In genomic region chr1:169486281-169486904, GRCh38 we compare ENCODE assay signal across 8 cellular contexts.
A peak's percentile ranks its signal among the peaks of the same experiment; 100 is the strongest.
DNase-seq lines count a peak whose midpoint lies in the region; ATAC-seq lines count a peak whose summit lies in the region.

No MANE protein-coding gene starts in this region.

- H3K9me3 Mint-ChIP-seq in stimulated activated effector memory CD8-positive, alpha-beta T cell treated with anti-CD3 and anti-CD28 coated beads, Interleukin-12 subunit alpha, Interleukin-12 subunit beta, amount 100 ng/mL, for 72 hours: no peaks in the 10 kb centered on the region

- H3K4me3 ChIP-seq in BLaER1 treated with 17β-estradiol and CSF1 and Interleukin-3, amounts not matched to agents 10 nM and 100 nM: peak overlapping the region; percentile 74 to 91 (median 80)
- H3K4me3 ChIP-seq in adipocyte (ENCODE audit: low read length) (peak overlapping the region; percentile 92), iPS-15b (ENCODE audit: low read depth, low read length) (peak overlapping the region; percentile 62)

- H4K20me1 ChIP-seq in BLaER1 treated with 17β-estradiol and CSF1 and Interleukin-3, amounts not matched to agents 10 nM and 100 nM: peaks cover 0 to 16% (median 0%) of the 10 kb centered on the region in 11 experiments; a peak in 3 of 22 replicates

- ATAC-seq in stimulated activated effector memory CD8-positive, alpha-beta T cell treated with anti-CD3 and anti-CD28 coated beads, Interleukin-12 subunit alpha, Interleukin-12 subunit beta, amount 100 ng/mL, for 72 hours: no peak
- ATAC-seq in HG02588 (IDR thresholded peaks at IDR 0.05; ENCODE audit: unreplicated experiment): no peak

- peak overlapping the region; percentile 76 to 97 (median 88) for H3K4me2 ChIP-seq in BLaER1 treated with 17β-estradiol and CSF1 and Interleukin-3, amounts not matched to agents 10 nM and 100 nM

- peaks cover 28 to 41% (median 31%) of the 10 kb centered on the region in 10 experiments for H3K4me1 ChIP-seq in BLaER1 treated with 17β-estradiol and CSF1 and Interleukin-3, amounts not matched to agents 10 nM and 100 nM
- H3K4me1 ChIP-seq in adipocyte (ENCODE audit: control insufficient read depth, insufficient read depth, low read length) (peaks cover 48% of the 10 kb centered on the region), iPS-15b (ENCODE audit: control insufficient read depth, insufficient read depth, low read length) (peaks cover 2% of the 10 kb centered on the region)

- no peaks in the 10 kb centered on the region for H3K9me3 ChIP-seq in BLaER1 treated with 17β-estradiol and CSF1 and Interleukin-3, amounts not matched to agents 10 nM and 100 nM (replicated peaks in 1 of 11)
- H3K9me3 ChIP-seq in adipocyte (ENCODE audit: control insufficient read depth, low read length) (no peaks in the 10 kb centered on the region), iPS-15b (ENCODE audit: control insufficient read depth, insufficient read depth, low read length) (no peaks in the 10 kb centered on the region)

- H3K36me3 Mint-ChIP-seq in stimulated activated effector memory CD8-positive, alpha-beta T cell treated with anti-CD3 and anti-CD28 coated beads, Interleukin-12 subunit alpha, Interleukin-12 subunit beta, amount 100 ng/mL, for 72 hours: no peaks in the 10 kb centered on the region

- peak overlapping the region; percentile 85 for H3K27ac Mint-ChIP-seq in stimulated activated effector memory CD8-positive, alpha-beta T cell treated with anti-CD3 and anti-CD28 coated beads, Interleukin-12 subunit alpha, Interleukin-12 subunit beta, amount 100 ng/mL, for 72 hours

- peak overlapping the region; percentile 86 for H3K4me3 Mint-ChIP-seq in stimulated activated effector memory CD8-positive, alpha-beta T cell treated with anti-CD3 and anti-CD28 coated beads, Interleukin-12 subunit alpha, Interleukin-12 subunit beta, amount 100 ng/mL, for 72 hours

- H3K36me3 ChIP-seq in BLaER1 treated with 17β-estradiol and CSF1 and Interleukin-3, amounts not matched to agents 10 nM and 100 nM: no peaks in the 10 kb centered on the region
- H3K36me3 ChIP-seq in adipocyte (ENCODE audit: control insufficient read depth, insufficient read depth, low read length, severe bottlenecking): no peaks in the 10 kb centered on the region
- H3K36me3 ChIP-seq in iPS-15b (ENCODE audit: control insufficient read depth, insufficient read depth, low read length): no peaks in the 10 kb centered on the region

- H3K27ac ChIP-seq in BLaER1 treated with 17β-estradiol and CSF1 and Interleukin-3, amounts not matched to agents 10 nM and 100 nM: peak overlapping the region; percentile 24 to 90 (median 74); a peak in 21 of 22 replicates

- peaks cover 55% of the 10 kb centered on the region for H3K4me1 Mint-ChIP-seq in stimulated activated effector memory CD8-positive, alpha-beta T cell treated with anti-CD3 and anti-CD28 coated beads, Interleukin-12 subunit alpha, Interleukin-12 subunit beta, amount 100 ng/mL, for 72 hours

- H3K9ac ChIP-seq in BLaER1 treated with 17β-estradiol and CSF1 and Interleukin-3, amounts not matched to agents 10 nM and 100 nM: peak overlapping the region; percentile 76 to 92 (median 87)
- peak overlapping the region; percentile 96 for H3K9ac ChIP-seq in adipocyte (ENCODE audit: low read length)
- peak overlapping the region; percentile 70 for H3K9ac ChIP-seq in iPS-15b (ENCODE audit: low read depth, low read length)

- no peaks in the 10 kb centered on the region for H3K27me3 ChIP-seq in BLaER1 treated with 17β-estradiol and CSF1 and Interleukin-3, amounts not matched to agents 10 nM and 100 nM
- H3K27me3 ChIP-seq in adipocyte (replicated peaks; ENCODE audit: control insufficient read depth, insufficient read depth, low read length) (no peaks in the 10 kb centered on the region), iPS-15b (ENCODE audit: control insufficient read depth, insufficient read depth, low read length) (no peaks in the 10 kb centered on the region)

- peak; percentile 53 for DNase-seq in HCEC 1CT
- DNase-seq in adipocyte (ENCODE audit: low read depth): peak; percentile 76
- DNase-seq in stimulated activated effector memory CD8-positive, alpha-beta T cell treated with anti-CD3 and anti-CD28 coated beads, Interleukin-12 subunit alpha, Interleukin-12 subunit beta, amount 100 ng/mL, for 72 hours (ENCODE audit: low spot score in 2 of 2): no peak
- no peak for DNase-seq in activated CD8-positive, alpha-beta memory T cell treated with anti-CD3 and anti-CD28 coated beads, Interleukin-2, amount 50 U/mL, for 4 hours
- no peak for DNase-seq in NCI-H2196 treated with DMSO at 0.1 percent for 48 hours (lab: John Stamatoyannopoulos, UW; ENCODE audit: unreplicated experiment)

Comparison
In these comparisons a context has a peak if more than half of its experiments do, and no peak if none do; other contexts are left out.
1. DNase-seq: peak in HCEC 1CT (single experiment) and adipocyte (single experiment); none in stimulated activated effector memory CD8-positive, alpha-beta T cell treated with anti-CD3 and anti-CD28 coated beads, Interleukin-12 subunit alpha, Interleukin-12 subunit beta, amount 100 ng/mL, for 72 hours (0 of 2), activated CD8-positive, alpha-beta memory T cell treated with anti-CD3 and anti-CD28 coated beads, Interleukin-2, amount 50 U/mL, for 4 hours (single experiment) and NCI-H2196 treated with DMSO at 0.1 percent for 48 hours (single experiment).
2. Peak in every context shown above with its lines, with median percentiles within 50 percentile points of each other: H3K4me3 ChIP-seq and H3K9ac ChIP-seq.